1 cellular context compared by ENCODE assay signal in the genomic region with DNA sequence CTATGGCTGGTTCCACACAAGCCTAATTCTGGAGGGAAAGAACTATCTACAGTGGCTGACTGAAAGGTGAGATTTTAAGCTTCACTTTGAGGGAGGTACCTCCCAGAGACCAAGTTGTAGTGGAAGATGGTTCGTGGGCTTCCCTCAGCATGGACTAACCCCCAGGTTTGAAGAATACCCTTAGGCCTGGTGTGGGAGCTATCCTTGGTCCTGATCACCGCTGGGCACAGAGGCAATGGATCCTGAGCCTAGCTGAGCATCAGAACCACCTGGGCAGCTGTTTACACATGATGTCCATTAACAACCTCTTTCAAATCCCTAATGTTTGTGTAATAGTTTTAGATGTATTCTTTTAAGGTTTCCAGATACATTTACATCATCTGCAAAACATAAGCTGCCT.
TF ChIP-seq lines count a peak whose summit lies in the region.

No MANE protein-coding gene starts in this region.

TF ChIP-seq in GM12878, 131 proteins besides CTCF, POLR2A, EP300 and RAD21:
- TF ChIP-seq, protein P1, sequence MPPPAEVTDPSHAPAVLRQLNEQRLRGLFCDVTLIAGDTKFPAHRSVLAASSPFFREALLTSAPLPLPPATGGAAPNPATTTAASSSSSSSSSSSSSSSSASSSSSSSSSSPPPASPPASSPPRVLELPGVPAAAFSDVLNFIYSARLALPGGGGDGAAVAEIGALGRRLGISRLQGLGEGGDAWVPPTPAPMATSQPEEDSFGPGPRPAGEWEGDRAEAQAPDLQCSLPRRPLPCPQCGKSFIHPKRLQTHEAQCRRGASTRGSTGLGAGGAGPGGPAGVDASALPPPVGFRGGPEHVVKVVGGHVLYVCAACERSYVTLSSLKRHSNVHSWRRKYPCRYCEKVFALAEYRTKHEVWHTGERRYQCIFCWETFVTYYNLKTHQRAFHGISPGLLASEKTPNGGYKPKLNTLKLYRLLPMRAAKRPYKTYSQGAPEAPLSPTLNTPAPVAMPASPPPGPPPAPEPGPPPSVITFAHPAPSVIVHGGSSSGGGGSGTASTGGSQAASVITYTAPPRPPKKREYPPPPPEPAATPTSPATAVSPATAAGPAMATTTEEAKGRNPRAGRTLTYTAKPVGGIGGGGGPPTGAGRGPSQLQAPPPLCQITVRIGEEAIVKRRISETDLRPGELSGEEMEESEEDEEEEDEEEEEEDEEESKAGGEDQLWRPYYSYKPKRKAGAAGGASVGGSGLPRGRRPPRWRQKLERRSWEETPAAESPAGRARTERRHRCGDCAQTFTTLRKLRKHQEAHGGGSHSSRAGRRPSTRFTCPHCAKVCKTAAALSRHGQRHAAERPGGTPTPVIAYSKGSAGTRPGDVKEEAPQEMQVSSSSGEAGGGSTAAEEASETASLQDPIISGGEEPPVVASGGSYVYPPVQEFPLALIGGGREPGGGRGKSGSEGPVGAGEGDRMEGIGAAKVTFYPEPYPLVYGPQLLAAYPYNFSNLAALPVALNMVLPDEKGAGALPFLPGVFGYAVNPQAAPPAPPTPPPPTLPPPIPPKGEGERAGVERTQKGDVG (CRISPR knock-in tag; IDR thresholded peaks at IDR 0.05) = no peak
- TF ChIP-seq, protein P2, sequence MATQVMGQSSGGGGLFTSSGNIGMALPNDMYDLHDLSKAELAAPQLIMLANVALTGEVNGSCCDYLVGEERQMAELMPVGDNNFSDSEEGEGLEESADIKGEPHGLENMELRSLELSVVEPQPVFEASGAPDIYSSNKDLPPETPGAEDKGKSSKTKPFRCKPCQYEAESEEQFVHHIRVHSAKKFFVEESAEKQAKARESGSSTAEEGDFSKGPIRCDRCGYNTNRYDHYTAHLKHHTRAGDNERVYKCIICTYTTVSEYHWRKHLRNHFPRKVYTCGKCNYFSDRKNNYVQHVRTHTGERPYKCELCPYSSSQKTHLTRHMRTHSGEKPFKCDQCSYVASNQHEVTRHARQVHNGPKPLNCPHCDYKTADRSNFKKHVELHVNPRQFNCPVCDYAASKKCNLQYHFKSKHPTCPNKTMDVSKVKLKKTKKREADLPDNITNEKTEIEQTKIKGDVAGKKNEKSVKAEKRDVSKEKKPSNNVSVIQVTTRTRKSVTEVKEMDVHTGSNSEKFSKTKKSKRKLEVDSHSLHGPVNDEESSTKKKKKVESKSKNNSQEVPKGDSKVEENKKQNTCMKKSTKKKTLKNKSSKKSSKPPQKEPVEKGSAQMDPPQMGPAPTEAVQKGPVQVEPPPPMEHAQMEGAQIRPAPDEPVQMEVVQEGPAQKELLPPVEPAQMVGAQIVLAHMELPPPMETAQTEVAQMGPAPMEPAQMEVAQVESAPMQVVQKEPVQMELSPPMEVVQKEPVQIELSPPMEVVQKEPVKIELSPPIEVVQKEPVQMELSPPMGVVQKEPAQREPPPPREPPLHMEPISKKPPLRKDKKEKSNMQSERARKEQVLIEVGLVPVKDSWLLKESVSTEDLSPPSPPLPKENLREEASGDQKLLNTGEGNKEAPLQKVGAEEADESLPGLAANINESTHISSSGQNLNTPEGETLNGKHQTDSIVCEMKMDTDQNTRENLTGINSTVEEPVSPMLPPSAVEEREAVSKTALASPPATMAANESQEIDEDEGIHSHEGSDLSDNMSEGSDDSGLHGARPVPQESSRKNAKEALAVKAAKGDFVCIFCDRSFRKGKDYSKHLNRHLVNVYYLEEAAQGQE (IDR thresholded peaks at IDR 0.05; ENCODE audit: low read depth, low read length) = peak; percentile 88
